ENCODE assay signal across 16 cellular contexts in genomic region chr16:78744796-78745464, GRCh38.
DNase-seq lines count a peak whose midpoint lies in the region; ATAC-seq and TF ChIP-seq lines count a peak whose summit lies in the region.
"Had no signal": no experiment of that assay in that cellular context is flagged by ENCODE, and none has a peak within 500 bp of the region (broad histone marks: within the 10 kb centered on the region; RNA-seq: fewer than 3 reads in every experiment).

No MANE protein-coding gene starts in this region.

- H3K27ac Mint-ChIP-seq in T-cell (peak overlapping the region; percentile 53 to 65), nephron progenitor cell (peak overlapping the region; percentile 92), type B pancreatic cell (peak overlapping the region; percentile 26)

- 25 to 45% methylated on average over 4 to 5 of the region's 5 CpGs for WGBS in esophagus squamous epithelium, 2 donors

- peak overlapping the region; percentile 1 to 63 (median 20) for H3K27ac ChIP-seq in esophagus squamous epithelium
- H3K27ac ChIP-seq: suprapubic skin had no signal

- H3K4me3 ChIP-seq in esophagus squamous epithelium = no peak overlapping the region
- H3K4me3 ChIP-seq: suprapubic skin had no signal

- H3K4me1 Mint-ChIP-seq in T-cell (peaks cover 33 to 55% (median 51%) of the 10 kb centered on the region in 3 donors), nephron progenitor cell (peaks cover 87% of the 10 kb centered on the region), type B pancreatic cell (ENCODE audit: unreplicated experiment) (peaks cover 34% of the 10 kb centered on the region)

- H3K27me3 ChIP-seq in esophagus squamous epithelium = no peaks in the 10 kb centered on the region
- H3K27me3 ChIP-seq: suprapubic skin had no signal

- intact Hi-C loops in esophagus squamous epithelium (cut with DNase I) (no loop called here), head of caudate nucleus (cut with DNase I) (no loop called here)

- ATAC-seq in T-cell (replicated peaks in 1 of 4) (no peak), GM21717 (IDR thresholded peaks at IDR 0.05; ENCODE audit: unreplicated experiment) (no peak)

- H3K9me3 Mint-ChIP-seq in T-cell (peaks cover 0 to 4% (median 0%) of the 10 kb centered on the region in 3 donors), nephron progenitor cell (peaks cover 3% of the 10 kb centered on the region), type B pancreatic cell (peaks cover 5% of the 10 kb centered on the region)

- no peak for DNase-seq in T-cell
- no peak for DNase-seq in esophagus squamous epithelium (lab: John Stamatoyannopoulos, UW)
- DNase-seq in nephron progenitor cell = no peak
- no peak for DNase-seq in type B pancreatic cell (ENCODE audit: extremely low spot score, unreplicated experiment)
- no peak for DNase-seq in head of caudate nucleus
- DNase-seq in stimulated activated CD4-positive, alpha-beta T cell treated with anti-CD3 and anti-CD28 coated beads, Interleukin-2, amount 100 ng/mL, for 48 hours = no peak
- DNase-seq: activated naive CD4-positive, alpha-beta T cell; Calu3; hippocampal formation; islet precursor cell; mammary epithelial cell; NCI-H1105 treated with DMSO at 0.1 percent for 48 hours; SHP77; stimulated activated CD4-positive, alpha-beta T cell treated with anti-CD3 and anti-CD28 coated beads, Interleukin-12 subunit alpha, Interleukin-12 subunit beta, amount 100 ng/mL, for 4 hours had no signal

- CTCF ChIA-PET in T-cell (lab: Charles Lee) = no interaction called here

- H3K36me3 ChIP-seq in esophagus squamous epithelium = no peaks in the 10 kb centered on the region
- H3K36me3 ChIP-seq: suprapubic skin had no signal

- H3K4me1 ChIP-seq in esophagus squamous epithelium = peaks cover 0 to 37% (median 4%) of the 10 kb centered on the region in 3 donors

- POLR2A ChIA-PET in T-cell (lab: Charles Lee) = no interaction called here

- no peak overlapping the region for H3K4me3 Mint-ChIP-seq in T-cell
- H3K4me3 Mint-ChIP-seq in nephron progenitor cell = peak overlapping the region; percentile 14
- no peak overlapping the region for H3K4me3 Mint-ChIP-seq in type B pancreatic cell

- no peaks in the 10 kb centered on the region for H3K27me3 Mint-ChIP-seq in T-cell
- H3K27me3 Mint-ChIP-seq in nephron progenitor cell (ENCODE audit: low read depth, poor library complexity) = no peaks in the 10 kb centered on the region
- no peaks in the 10 kb centered on the region for H3K27me3 Mint-ChIP-seq in type B pancreatic cell

- TF ChIP-seq POLR2A in esophagus squamous epithelium (IDR thresholded peaks at IDR 0.05) = no peak

- H3K9me3 ChIP-seq in esophagus squamous epithelium = no peaks in the 10 kb centered on the region
- H3K9me3 ChIP-seq: suprapubic skin had no signal

- H3K36me3 Mint-ChIP-seq in T-cell (no peaks in the 10 kb centered on the region), nephron progenitor cell (ENCODE audit: low read depth) (no peaks in the 10 kb centered on the region), type B pancreatic cell (no peaks in the 10 kb centered on the region)

- TF ChIP-seq CTCF in esophagus squamous epithelium (IDR thresholded peaks at IDR 0.05) (no peak), nephron progenitor cell (IDR thresholded peaks at IDR 0.05) (no peak), type B pancreatic cell (conservative IDR thresholded peaks at IDR 0.05) (no peak)

Comparison
In these comparisons a context has a peak if more than half of its experiments do, and no peak if none do; other contexts are left out.
1. H3K27ac Mint-ChIP-seq: peak in every context shown above with its lines; median percentile 92 in nephron progenitor cell; 59 in T-cell; 26 in type B pancreatic cell.